25 cellular contexts compared by ENCODE assay signal in genomic region chr18:62170857-62171256, GRCh38.
"Had no signal": no experiment of that assay in that cellular context is flagged by ENCODE, and none has a peak within 500 bp of the region (broad histone marks: within the 10 kb centered on the region; RNA-seq: fewer than 3 reads in every experiment).

No MANE protein-coding gene starts in this region.

- H3K4me1 ChIP-seq: lower lobe of right lung, right atrium auricular region, suprapubic skin, upper lobe of right lung, uterus had no signal

- H3K27ac ChIP-seq: lower lobe of right lung, ovary, right atrium auricular region, suprapubic skin, thoracic aorta, tibial artery, upper lobe of right lung, uterus had no signal

- H3K27me3 ChIP-seq: ovary, right atrium auricular region, suprapubic skin, tibial artery, upper lobe of right lung, uterus had no signal

- ATAC-seq: left lobe of liver; lower lobe of right lung; naive thymus-derived CD4-positive, alpha-beta T cell; natural killer cell treated with Interleukin-12 subunit alpha and Interleukin-12 subunit beta and Interleukin-15 and Interleukin-18, amount 100 ng/mL, for 72 hours; sciatic nerve; stimulated activated effector memory CD8-positive, alpha-beta T cell treated with anti-CD3 and anti-CD28 coated beads, Interleukin-12 subunit alpha, Interleukin-12 subunit beta, amount 100 ng/mL, for 72 hours; upper lobe of right lung had no signal

- H3K9me3 ChIP-seq: lower lobe of right lung, ovary, right atrium auricular region, suprapubic skin, thoracic aorta, tibial artery, upper lobe of right lung, uterus had no signal

- H3K36me3 ChIP-seq: lower lobe of right lung, ovary, right atrium auricular region, suprapubic skin, thoracic aorta, tibial artery, upper lobe of right lung, uterus had no signal

- DNase-seq: hippocampal formation; kidney glomerular epithelial cell; left cardiac atrium; lower lobe of right lung; mammary epithelial cell; mesenchymal stem cell; naive thymus-derived CD4-positive, alpha-beta T cell; ovary; stimulated activated CD4-positive, alpha-beta T cell treated with anti-CD3 and anti-CD28 coated beads, Interleukin-12 subunit alpha, Interleukin-12 subunit beta, amount 100 ng/mL, for 4 hours; stimulated activated CD4-positive, alpha-beta T cell treated with anti-CD3 and anti-CD28 coated beads, Interleukin-15, amount 100 ng/mL, for 24 hours; stimulated activated CD4-positive, alpha-beta T cell treated with anti-CD3 and anti-CD28 coated beads, Interleukin-2, amount 100 ng/mL, for 24 hours; stimulated activated CD4-positive, alpha-beta T cell treated with anti-CD3 and anti-CD28 coated beads, Interleukin-4, amount 100 ng/mL, for 1 hour; stimulated activated naive CD4-positive, alpha-beta T cell; tibial artery; trophoblast cell; upper lobe of right lung; uterus had no signal

- H3K4me3 ChIP-seq: lower lobe of right lung, ovary, right atrium auricular region, suprapubic skin, thoracic aorta, tibial artery, upper lobe of right lung, uterus had no signal

- FAIRE-seq: keratinocyte had no signal
